In genomic region chr20:31603822-31604566, GRCh38 we compare ENCODE assay signal across 1 cellular context.
TF ChIP-seq lines count a peak whose summit lies in the region.

No MANE protein-coding gene starts in this region.

TF ChIP-seq in WTC11, 78 proteins besides CTCF, POLR2A, EP300 and RAD21 (continued from another document):
- no peak for TF ChIP-seq ZNF425 (CRISPR knock-in tag; conservative IDR thresholded peaks at IDR 0.05)
- no peak for TF ChIP-seq TEAD4 (CRISPR knock-in tag; IDR thresholded peaks at IDR 0.05)
- no peak for TF ChIP-seq ESRRA (CRISPR knock-in tag; IDR thresholded peaks at IDR 0.05; ENCODE audit: borderline replicate concordance)
- peak; percentile 90 for TF ChIP-seq CREM (CRISPR knock-in tag; IDR thresholded peaks at IDR 0.05)
- 0 out of 2 replicates have a peak, but pooled peaks have one; percentile 59 for TF ChIP-seq NFE2L1 (CRISPR knock-in tag; IDR thresholded peaks at IDR 0.05)
- no peak for TF ChIP-seq TP53 (CRISPR knock-in tag; IDR thresholded peaks at IDR 0.05)
- TF ChIP-seq MAX (CRISPR knock-in tag; IDR thresholded peaks at IDR 0.05) = peak; percentile 57
- peak; percentile 82 for TF ChIP-seq FOXK1 (CRISPR knock-in tag; IDR thresholded peaks at IDR 0.05)
- TF ChIP-seq ZNF396 (CRISPR knock-in tag; IDR thresholded peaks at IDR 0.05; ENCODE audit: borderline replicate concordance) = no peak
- TF ChIP-seq NR2C2 (CRISPR knock-in tag; IDR thresholded peaks at IDR 0.05) = no peak
- TF ChIP-seq SP1 (CRISPR knock-in tag; conservative IDR thresholded peaks at IDR 0.05) = peak; percentile 70
- TF ChIP-seq FOXJ3 (CRISPR knock-in tag; IDR thresholded peaks at IDR 0.05; ENCODE audit: borderline replicate concordance) = no peak
- TF ChIP-seq FOXP1 (CRISPR knock-in tag; IDR thresholded peaks at IDR 0.05; ENCODE audit: borderline replicate concordance) = peak; percentile 74; the same call in 1 of the 2 replicates
- no peak for TF ChIP-seq ZNF138 (CRISPR knock-in tag; conservative IDR thresholded peaks at IDR 0.05)
- TF ChIP-seq ZBTB21 (CRISPR knock-in tag; IDR thresholded peaks at IDR 0.05; ENCODE audit: borderline replicate concordance) = peak; percentile 94
- peak; percentile 60; the same call in 1 of the 2 replicates for TF ChIP-seq ZNF121 (CRISPR knock-in tag; IDR thresholded peaks at IDR 0.05)
- TF ChIP-seq ETV6 (CRISPR knock-in tag; IDR thresholded peaks at IDR 0.05) = no peak; the same call in 1 of the 2 replicates
- TF ChIP-seq ZNF532 (CRISPR knock-in tag; IDR thresholded peaks at IDR 0.05; ENCODE audit: borderline replicate concordance) = no peak
